ENCODE assay signal across 1 cellular context in the genomic region with DNA sequence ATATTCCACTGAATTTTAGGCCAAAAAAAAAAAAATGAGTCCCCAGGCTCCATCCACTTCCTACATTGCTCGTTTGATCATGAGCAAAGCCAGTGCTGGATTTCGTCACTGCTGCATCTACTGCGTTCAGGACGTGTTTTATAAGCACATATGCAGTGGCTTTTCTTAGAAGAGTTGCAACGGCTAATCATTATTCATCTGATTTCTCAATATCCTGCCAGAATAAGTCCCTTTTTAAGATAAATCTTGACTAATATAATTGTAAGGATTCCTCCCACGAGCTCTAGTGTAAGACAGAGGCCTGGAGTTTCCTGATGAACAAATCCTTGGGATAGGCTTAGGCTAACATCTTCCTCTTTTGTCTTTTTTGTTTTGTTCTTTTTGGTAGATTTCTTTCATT.
TF ChIP-seq lines count a peak whose summit lies in the region.

No MANE protein-coding gene starts in this region.

TF ChIP-seq in SK-N-SH, 30 proteins besides CTCF, POLR2A, EP300 and RAD21 (continued from another document):
- TF ChIP-seq, protein P1, sequence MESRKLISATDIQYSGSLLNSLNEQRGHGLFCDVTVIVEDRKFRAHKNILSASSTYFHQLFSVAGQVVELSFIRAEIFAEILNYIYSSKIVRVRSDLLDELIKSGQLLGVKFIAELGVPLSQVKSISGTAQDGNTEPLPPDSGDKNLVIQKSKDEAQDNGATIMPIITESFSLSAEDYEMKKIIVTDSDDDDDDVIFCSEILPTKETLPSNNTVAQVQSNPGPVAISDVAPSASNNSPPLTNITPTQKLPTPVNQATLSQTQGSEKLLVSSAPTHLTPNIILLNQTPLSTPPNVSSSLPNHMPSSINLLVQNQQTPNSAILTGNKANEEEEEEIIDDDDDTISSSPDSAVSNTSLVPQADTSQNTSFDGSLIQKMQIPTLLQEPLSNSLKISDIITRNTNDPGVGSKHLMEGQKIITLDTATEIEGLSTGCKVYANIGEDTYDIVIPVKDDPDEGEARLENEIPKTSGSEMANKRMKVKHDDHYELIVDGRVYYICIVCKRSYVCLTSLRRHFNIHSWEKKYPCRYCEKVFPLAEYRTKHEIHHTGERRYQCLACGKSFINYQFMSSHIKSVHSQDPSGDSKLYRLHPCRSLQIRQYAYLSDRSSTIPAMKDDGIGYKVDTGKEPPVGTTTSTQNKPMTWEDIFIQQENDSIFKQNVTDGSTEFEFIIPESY (IDR thresholded peaks at IDR 0.05; ENCODE audit: borderline replicate concordance, low read depth), result no peak
